ENCODE assay signal across 16 cellular contexts in genomic region chr7:79911420-79911819, GRCh38.
"Had no signal": no experiment of that assay in that cellular context is flagged by ENCODE, and none has a peak within 500 bp of the region (broad histone marks: within the 10 kb centered on the region; RNA-seq: fewer than 3 reads in every experiment).

No MANE protein-coding gene starts in this region.

- H3K4me1 Mint-ChIP-seq: nephron; stimulated activated memory B cell treated with anti-CD40 and anti-IgM and Interleukin-4, amounts not matched to agents 10 μg/mL and 1 μg/mL and 100 μg/mL, for 72 hours had no signal

- H3K4me3 Mint-ChIP-seq: activated CD4-positive, alpha-beta memory T cell treated with anti-CD3 and anti-CD28 coated beads for 36 hours; activated T-cell treated with anti-CD3 and anti-CD28 coated beads, Interleukin-2, amount 50 U/mL, for 24 hours; nephron; stimulated activated memory B cell treated with anti-CD40 and anti-IgM and Interleukin-4, amounts not matched to agents 10 μg/mL and 1 μg/mL and 100 μg/mL, for 72 hours had no signal

- H3K27me3 Mint-ChIP-seq: activated CD4-positive, alpha-beta memory T cell treated with anti-CD3 and anti-CD28 coated beads for 36 hours; activated T-cell treated with anti-CD3 and anti-CD28 coated beads, Interleukin-2, amount 50 U/mL, for 24 hours; stimulated activated memory B cell treated with anti-CD40 and anti-IgM and Interleukin-4, amounts not matched to agents 10 μg/mL and 1 μg/mL and 100 μg/mL, for 72 hours had no signal

- H3K9me3 Mint-ChIP-seq: stimulated activated memory B cell treated with anti-CD40 and anti-IgM and Interleukin-4, amounts not matched to agents 10 μg/mL and 1 μg/mL and 100 μg/mL, for 72 hours had no signal

- H3K36me3 Mint-ChIP-seq: activated CD4-positive, alpha-beta memory T cell treated with anti-CD3 and anti-CD28 coated beads for 36 hours; stimulated activated memory B cell treated with anti-CD40 and anti-IgM and Interleukin-4, amounts not matched to agents 10 μg/mL and 1 μg/mL and 100 μg/mL, for 72 hours had no signal

- DNase-seq: activated CD4-positive, alpha-beta memory T cell treated with anti-CD3 and anti-CD28 coated beads for 36 hours; activated CD4-positive, CD25-positive, alpha-beta regulatory T cell treated with anti-CD3 and anti-CD28 coated beads, Interleukin-2, amount 50 U/mL, for 72 hours; activated effector memory CD4-positive, alpha-beta T cell treated with anti-CD3 and anti-CD28 coated beads, Interleukin-2, amount 50 U/mL, for 16 hours; activated T-cell treated with anti-CD3 and anti-CD28 coated beads, Interleukin-2, amount 50 U/mL, for 24 hours; adrenal gland; cerebellar nuclear complex; effector CD4-positive, alpha-beta T cell; gastrocnemius medialis; head of caudate nucleus; lower lobe of right lung; sigmoid colon; stimulated activated CD4-positive, alpha-beta T cell treated with anti-CD3 and anti-CD28 coated beads, Interleukin-4, amount 100 ng/mL, for 4 hours; thyroid gland had no signal

- H3K27ac Mint-ChIP-seq: activated CD4-positive, alpha-beta memory T cell treated with anti-CD3 and anti-CD28 coated beads for 36 hours; activated T-cell treated with anti-CD3 and anti-CD28 coated beads, Interleukin-2, amount 50 U/mL, for 24 hours; nephron; stimulated activated memory B cell treated with anti-CD40 and anti-IgM and Interleukin-4, amounts not matched to agents 10 μg/mL and 1 μg/mL and 100 μg/mL, for 72 hours had no signal

- ATAC-seq: gastrocnemius medialis; lower lobe of right lung; SK-N-SH treated with all-trans-retinoic acid at 6 μM for 48 hours; stimulated activated memory B cell treated with anti-CD40 and anti-IgM and Interleukin-4, amounts not matched to agents 10 μg/mL and 1 μg/mL and 100 μg/mL, for 72 hours had no signal
